Comparison of ENCODE assay signal across 1 cellular context in genomic region chr12:570237-570925, GRCh38.
TF ChIP-seq lines count a peak whose summit lies in the region.

No MANE protein-coding gene starts in this region.

TF ChIP-seq in K562, 482 proteins besides CTCF, POLR2A, EP300 and RAD21 (continued from another document):
- TF ChIP-seq CUX1 (CRISPR knock-in tag; IDR thresholded peaks at IDR 0.05) (no peak), PHF8 (IDR thresholded peaks at IDR 0.05; ENCODE audit: borderline replicate concordance, low read length) (peak; percentile 33; the same call in 1 of the 2 replicates), CREM (IDR thresholded peaks at IDR 0.05; ENCODE audit: low read depth) (0 out of 2 replicates have a peak, but pooled peaks have one; percentile 3), ZNF639 (CRISPR knock-in tag; conservative IDR thresholded peaks at IDR 0.05 in 1 of 2, IDR thresholded peaks at IDR 0.05 in 1 of 2) (no peak), MTA3 (IDR thresholded peaks at IDR 0.05; ENCODE audit: borderline replicate concordance) (0 out of 2 replicates have a peak, but pooled peaks have one; percentile 38), ZBTB2 (IDR thresholded peaks at IDR 0.05) (0 out of 2 replicates have a peak, but pooled peaks have one; percentile 73), ZFX (CRISPR knock-in tag; IDR thresholded peaks at IDR 0.05) (peak; percentile 64), ZNF592 (IDR thresholded peaks at IDR 0.05) (peak; percentile 41; the same call in 1 of the 2 replicates), JUND (IDR thresholded peaks at IDR 0.05; ENCODE audit: borderline replicate concordance, low read depth, low read length) (peak; percentile 85), JUND (tag; IDR thresholded peaks at IDR 0.05; ENCODE audit: borderline replicate concordance, low read depth, low read length) (peak; percentile 80; the same call in 1 of the 3 replicates), ATF2 (CRISPR knock-in tag; IDR thresholded peaks at IDR 0.05) (no peak), ARID4B (CRISPR knock-in tag; IDR thresholded peaks at IDR 0.05) (peak; percentile 24; the same call in 1 of the 2 replicates), DPF2 (IDR thresholded peaks at IDR 0.05) (0 out of 2 replicates have a peak, but pooled peaks have one; percentile 10), ZNF165 (CRISPR knock-in tag; IDR thresholded peaks at IDR 0.05; ENCODE audit: borderline replicate concordance) (no peak), RBFOX2 (IDR thresholded peaks at IDR 0.05; ENCODE audit: low read depth, low read length) (peak; percentile 45; the same call in 1 of the 2 replicates), C11orf30 (IDR thresholded peaks at IDR 0.05; ENCODE audit: low read depth) (no peak), MNT (conservative IDR thresholded peaks at IDR 0.05) (peak in 1 of 2 experiments; percentile 44; a peak in 2 of 4 replicates), ZBED1 (IDR thresholded peaks at IDR 0.05) (no peak), CC2D1A (IDR thresholded peaks at IDR 0.05) (0 out of 2 replicates have a peak, but pooled peaks have one; percentile 7), JUN (IDR thresholded peaks at IDR 0.05; ENCODE audit: borderline replicate concordance, low read depth, low read length) (peak; percentile 48; the same call in 1 of the 2 replicates), JUN (CRISPR knock-in tag; IDR thresholded peaks at IDR 0.05; ENCODE audit: borderline replicate concordance) (no peak), KDM1A (IDR thresholded peaks at IDR 0.05) (0 out of 4 replicates have a peak, but pooled peaks of 1 of the 2 experiments have one; percentile 31), MAX (CRISPR knock-in tag; IDR thresholded peaks at IDR 0.05) (0 out of 2 replicates have a peak, but pooled peaks have one; percentile 5), FOS (IDR thresholded peaks at IDR 0.05; ENCODE audit: extremely low read depth, insufficient read length) (no peak)
TF ChIP-seq in K562: peak in this region for 23.
